9 cellular contexts compared by ENCODE assay signal in the genomic region with DNA sequence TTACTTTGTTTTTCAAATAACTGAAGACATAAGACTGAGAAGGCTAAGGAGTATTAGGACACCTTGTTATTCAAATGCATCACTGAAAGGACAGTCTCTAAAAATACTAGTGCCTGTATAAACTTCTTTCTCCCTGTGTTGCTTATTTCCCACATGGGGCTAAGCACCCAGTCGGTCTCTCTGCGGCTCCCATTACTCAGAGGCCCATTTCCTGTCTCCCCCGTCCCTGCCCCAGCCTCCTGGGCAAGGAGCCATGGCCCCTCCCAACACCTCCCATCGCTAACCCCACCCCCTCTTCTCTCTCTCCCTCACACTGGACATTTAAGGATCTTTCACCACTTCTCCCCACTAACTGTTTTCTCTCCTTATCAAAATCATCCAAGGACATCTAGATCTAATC.
A peak's percentile ranks its signal among the peaks of the same experiment; 100 is the strongest.
DNase-seq lines count a peak whose midpoint lies in the region; ATAC-seq and TF ChIP-seq lines count a peak whose summit lies in the region.
"Had no signal": no experiment of that assay in that cellular context is flagged by ENCODE, and none has a peak within 500 bp of the region (broad histone marks: within the 10 kb centered on the region; RNA-seq: fewer than 3 reads in every experiment).

No MANE protein-coding gene starts in this region.

- ATAC-seq in SK-N-SH treated with all-trans-retinoic acid at 6 μM for 48 hours (peak; percentile 72), left ventricle myocardium superior (peak; percentile 87), aorta (ENCODE audit: low FRiP score) (peak; percentile 63), GM19397 (IDR thresholded peaks at IDR 0.05; ENCODE audit: unreplicated experiment) (no peak)

- H3K4me1 ChIP-seq in aorta (ENCODE audit: control insufficient read depth in 1 of 2, insufficient read depth in 2 of 2, low read length in 2 of 2): peaks cover 0 to 5% of the 10 kb centered on the region in 2 donors

- H3K27ac ChIP-seq in aorta (ENCODE audit: low read depth in 1 of 2, low read length in 2 of 2): peak overlapping the region in 1 of 2 donors; percentile 51

- 1 to 4% methylated on average over 4 of the region's 4 CpGs for WGBS in aorta, 2 donors

- H3K4me1 Mint-ChIP-seq in activated T-cell treated with anti-CD3 and anti-CD28 coated beads, Interleukin-2, amount 50 U/mL, for 24 hours (ENCODE audit: low read depth): peaks cover 6% of the 10 kb centered on the region

- no peaks in the 10 kb centered on the region for H3K27me3 ChIP-seq in aorta (ENCODE audit: control insufficient read depth in 1 of 2, insufficient read depth in 2 of 2, low read length in 1 of 2)

- H3K4me3 ChIP-seq in aorta (ENCODE audit: low read length in 2 of 2): no peak overlapping the region

- H3K27ac Mint-ChIP-seq in activated T-cell treated with anti-CD3 and anti-CD28 coated beads, Interleukin-2, amount 50 U/mL, for 24 hours: no peak overlapping the region

- peak; percentile 4 for DNase-seq in stimulated activated CD4-positive, alpha-beta T cell treated with anti-CD3 and anti-CD28 coated beads, Interleukin-15, amount 100 ng/mL, for 24 hours
- DNase-seq in stimulated activated CD4-positive, alpha-beta T cell treated with anti-CD3 and anti-CD28 coated beads, Interleukin-4, amount 100 ng/mL, for 24 hours: no peak
- DNase-seq in left ventricle myocardium superior: peak; percentile 79
- peak; percentile 85 to 89 for DNase-seq in aorta
- DNase-seq in activated T-cell treated with anti-CD3 and anti-CD28 coated beads, Interleukin-2, amount 50 U/mL, for 24 hours: no peak
- no peak for DNase-seq in LoVo (ENCODE audit: low spot score)
- DNase-seq: T1000 had no signal

- H3K27me3 Mint-ChIP-seq in activated T-cell treated with anti-CD3 and anti-CD28 coated beads, Interleukin-2, amount 50 U/mL, for 24 hours: peaks cover 3% of the 10 kb centered on the region

- no peaks in the 10 kb centered on the region for H3K9me3 Mint-ChIP-seq in activated T-cell treated with anti-CD3 and anti-CD28 coated beads, Interleukin-2, amount 50 U/mL, for 24 hours

- H3K36me3 ChIP-seq in aorta (ENCODE audit: control insufficient read depth in 1 of 2, insufficient read depth in 2 of 2, low read length in 1 of 2): no peaks in the 10 kb centered on the region

- no peaks in the 10 kb centered on the region for H3K36me3 Mint-ChIP-seq in activated T-cell treated with anti-CD3 and anti-CD28 coated beads, Interleukin-2, amount 50 U/mL, for 24 hours (ENCODE audit: low read depth)

- intact Hi-C loops in left ventricle myocardium superior (cut with micrococcal nuclease) (no loop called here), aorta (cut with DNase I) (no loop called here)

- H3K9me3 ChIP-seq in aorta (ENCODE audit: control insufficient read depth, low read length): no peaks in the 10 kb centered on the region

- no peak overlapping the region for H3K4me3 Mint-ChIP-seq in activated T-cell treated with anti-CD3 and anti-CD28 coated beads, Interleukin-2, amount 50 U/mL, for 24 hours

TF ChIP-seq in SK-N-SH treated with all-trans-retinoic acid at 6 μM for 48 hours, 23 proteins besides CTCF, POLR2A, EP300 and RAD21:
- no peak for TF ChIP-seq ZFP30 (CRISPR knock-in tag; IDR thresholded peaks at IDR 0.05)
- TF ChIP-seq, protein P1, sequence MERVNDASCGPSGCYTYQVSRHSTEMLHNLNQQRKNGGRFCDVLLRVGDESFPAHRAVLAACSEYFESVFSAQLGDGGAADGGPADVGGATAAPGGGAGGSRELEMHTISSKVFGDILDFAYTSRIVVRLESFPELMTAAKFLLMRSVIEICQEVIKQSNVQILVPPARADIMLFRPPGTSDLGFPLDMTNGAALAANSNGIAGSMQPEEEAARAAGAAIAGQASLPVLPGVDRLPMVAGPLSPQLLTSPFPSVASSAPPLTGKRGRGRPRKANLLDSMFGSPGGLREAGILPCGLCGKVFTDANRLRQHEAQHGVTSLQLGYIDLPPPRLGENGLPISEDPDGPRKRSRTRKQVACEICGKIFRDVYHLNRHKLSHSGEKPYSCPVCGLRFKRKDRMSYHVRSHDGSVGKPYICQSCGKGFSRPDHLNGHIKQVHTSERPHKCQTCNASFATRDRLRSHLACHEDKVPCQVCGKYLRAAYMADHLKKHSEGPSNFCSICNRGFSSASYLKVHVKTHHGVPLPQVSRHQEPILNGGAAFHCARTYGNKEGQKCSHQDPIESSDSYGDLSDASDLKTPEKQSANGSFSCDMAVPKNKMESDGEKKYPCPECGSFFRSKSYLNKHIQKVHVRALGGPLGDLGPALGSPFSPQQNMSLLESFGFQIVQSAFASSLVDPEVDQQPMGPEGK (CRISPR knock-in tag; IDR thresholded peaks at IDR 0.05; ENCODE audit: borderline replicate concordance): peak; percentile 57; the same call in 1 of the 2 replicates
- TF ChIP-seq ZNF565 (CRISPR knock-in tag; conservative IDR thresholded peaks at IDR 0.05; ENCODE audit: low read depth): no peak
- TF ChIP-seq SNAI2 (CRISPR knock-in tag; IDR thresholded peaks at IDR 0.05): no peak
- TF ChIP-seq ISL1 (CRISPR knock-in tag; IDR thresholded peaks at IDR 0.05): no peak

Comparison
In these comparisons a context has a peak if more than half of its experiments do, and no peak if none do; other contexts are left out.
1. DNase-seq: peak in stimulated activated CD4-positive, alpha-beta T cell treated with anti-CD3 and anti-CD28 coated beads, Interleukin-15, amount 100 ng/mL, for 24 hours (single experiment), left ventricle myocardium superior (single experiment) and aorta (2 of 2); none in stimulated activated CD4-positive, alpha-beta T cell treated with anti-CD3 and anti-CD28 coated beads, Interleukin-4, amount 100 ng/mL, for 24 hours (single experiment), activated T-cell treated with anti-CD3 and anti-CD28 coated beads, Interleukin-2, amount 50 U/mL, for 24 hours (single experiment) and LoVo (single experiment).